In genomic region chr4:119284876-119285611, GRCh38 we compare ENCODE assay signal across 7 cellular contexts. TPM values are rescaled to one million over a fixed set of nuclear protein-coding genes. Genes with fewer than 3 reads are reported as not detected.
DNase-seq lines count a peak whose midpoint lies in the region; ATAC-seq and TF ChIP-seq lines count a peak whose summit lies in the region.

No MANE protein-coding gene starts in this region.

- peak overlapping the region; percentile 45 to 61 for H3K27ac ChIP-seq in prostate gland

- H3K9me3 ChIP-seq in endocrine pancreas (ENCODE audit: control insufficient read depth, low read length) (no peaks in the 10 kb centered on the region), prostate gland (no peaks in the 10 kb centered on the region)

- intact Hi-C loops in prostate gland (cut with DNase I): loop anchor here (5.0 to 10.0 kb wide), 3 partner anchors 70 to 303 kb away; partner anchors contain the start of gene USP53

- H3K4me1 ChIP-seq in endocrine pancreas (ENCODE audit: control insufficient read depth, insufficient read depth, low read length): peaks cover 13% of the 10 kb centered on the region
- no peaks in the 10 kb centered on the region for H3K4me1 ChIP-seq in prostate gland (replicated peaks)

- H3K4me1 Mint-ChIP-seq in IgD-negative memory B cell: peaks cover 8 to 9% (median 9%) of the 10 kb centered on the region in 3 donors

- WGBS in prostate gland: 4% methylated on average over 3 of the region's 3 CpGs

- peak; percentile 72 for ATAC-seq in GM19467 (IDR thresholded peaks at IDR 0.05; ENCODE audit: unreplicated experiment)

- peak in 2 of 4 experiments; percentile 23 to 60 for TF ChIP-seq CTCF in prostate gland (IDR thresholded peaks at IDR 0.05)

- peaks cover 2% of the 10 kb centered on the region for H3K36me3 Mint-ChIP-seq in IgD-negative memory B cell

- no peak for TF ChIP-seq POLR2A in prostate gland (IDR thresholded peaks at IDR 0.05)

- H3K9ac ChIP-seq in endocrine pancreas (ENCODE audit: control insufficient read depth, insufficient read depth, low read length): no peak overlapping the region

- no peaks in the 10 kb centered on the region for H3K36me3 ChIP-seq in endocrine pancreas (ENCODE audit: control insufficient read depth, insufficient read depth, low read length)
- no peaks in the 10 kb centered on the region for H3K36me3 ChIP-seq in prostate gland

- H3K4me3 ChIP-seq in endocrine pancreas (ENCODE audit: control insufficient read depth, insufficient read depth, low read length) (peak overlapping the region; percentile 76), prostate gland (peak overlapping the region in 1 of 2 donors; percentile 3)

- H3K27me3 Mint-ChIP-seq in IgD-negative memory B cell: no peaks in the 10 kb centered on the region

- H3K9me3 Mint-ChIP-seq in IgD-negative memory B cell: no peaks in the 10 kb centered on the region

- H3K27ac Mint-ChIP-seq in IgD-negative memory B cell: peak overlapping the region in 2 of 3 donors; percentile 0 to 11

- H3K27me3 ChIP-seq in endocrine pancreas (ENCODE audit: control insufficient read depth, insufficient read depth, low read length): no peaks in the 10 kb centered on the region
- no peaks in the 10 kb centered on the region for H3K27me3 ChIP-seq in prostate gland (replicated peaks; ENCODE audit: insufficient read depth)

- H3K4me3 Mint-ChIP-seq in IgD-negative memory B cell: peak overlapping the region in 2 of 4 donors; percentile 0 to 17

- DNase-seq in prostate gland (ENCODE audit: low spot score) (no peak), DMS79 (lab: John Stamatoyannopoulos, UW) (no peak), NCI-H1694 treated with DMSO at 0.1 percent for 48 hours (lab: John Stamatoyannopoulos, UW) (no peak), epidermal melanocyte (ENCODE audit: insufficient read length, low spot score) (no peak)

RNA-seq across cellular contexts. Expression of gene FABP2, which starts 36.9 kb away (rescaled TPM):
- not detected for polyA plus RNA-seq in IgD-negative memory B cell
- not detected for total RNA-seq in prostate gland
